23 cellular contexts compared by ENCODE assay signal in genomic region chr15:29143293-29143692, GRCh38.
"Had no signal": no experiment of that assay in that cellular context is flagged by ENCODE, and none has a peak within 500 bp of the region (broad histone marks: within the 10 kb centered on the region; RNA-seq: fewer than 3 reads in every experiment).

No MANE protein-coding gene starts in this region.

- DNase-seq: activated CD4-positive, alpha-beta T cell treated with anti-CD3 and anti-CD28 coated beads for 4 hours; activated naive CD8-positive, alpha-beta T cell treated with anti-CD3 and anti-CD28 coated beads, Interleukin-2, amount 50 U/mL, for 24 hours; activated T-cell treated with anti-CD3 and anti-CD28 coated beads, Interleukin-2, amount 50 U/mL, for 48 hours; amygdala; effector CD8-positive, alpha-beta T cell; gastrocnemius medialis; glutamatergic neuron; kidney; left colon; natural killer cell; psoas muscle; spleen; stimulated activated CD4-positive, alpha-beta T cell treated with anti-CD3 and anti-CD28 coated beads, Interleukin-2, amount 100 ng/mL, for 48 hours; stimulated activated naive CD4-positive, alpha-beta T cell treated with Interleukin-2 at 50 U/mL for 16 hours; T-helper 9 cell had no signal

- H3K4me3 Mint-ChIP-seq: activated naive CD4-positive, alpha-beta T cell treated with anti-CD3 and anti-CD28 coated beads, Interleukin-2, amount 50 U/mL, for 24 hours; activated naive CD8-positive, alpha-beta T cell treated with anti-CD3 and anti-CD28 coated beads, Interleukin-2, amount 50 U/mL, for 24 hours; central memory CD8-positive, alpha-beta T cell; natural killer cell had no signal

- H3K36me3 Mint-ChIP-seq: activated naive CD4-positive, alpha-beta T cell treated with anti-CD3 and anti-CD28 coated beads, Interleukin-2, amount 50 U/mL, for 24 hours; natural killer cell had no signal

- H3K9me3 ChIP-seq: breast epithelium, gastrocnemius medialis, psoas muscle, spleen, tibial nerve had no signal

- H3K36me3 ChIP-seq: breast epithelium, gastrocnemius medialis, spleen, tibial nerve had no signal

- H3K27ac ChIP-seq: breast epithelium, gastrocnemius medialis, psoas muscle, spleen, tibial nerve, VCaP had no signal

- ATAC-seq: gastrocnemius medialis, left colon, natural killer cell, psoas muscle had no signal

- H3K4me3 ChIP-seq: breast epithelium, gastrocnemius medialis, psoas muscle, spleen, tibial nerve had no signal

- FAIRE-seq: endometrium, kidney, TTC549 had no signal

- H3K9me3 Mint-ChIP-seq: activated naive CD4-positive, alpha-beta T cell treated with anti-CD3 and anti-CD28 coated beads, Interleukin-2, amount 50 U/mL, for 24 hours; activated naive CD8-positive, alpha-beta T cell treated with anti-CD3 and anti-CD28 coated beads, Interleukin-2, amount 50 U/mL, for 24 hours; activated T-helper 2 cell treated with anti-CD3 and anti-CD28 coated beads, Interferon-gamma antibody, Interleukin-2, Interleukin-4, amounts not matched to agents 10 μg/mL and 5 μg/mL and 100 μg/mL, durations not matched to agents 14 hours and 24 hours and 36 hours; central memory CD8-positive, alpha-beta T cell; natural killer cell had no signal

- H3K27me3 ChIP-seq: tibial nerve had no signal

- H3K4me1 ChIP-seq: breast epithelium, gastrocnemius medialis, psoas muscle had no signal

- H3K27ac Mint-ChIP-seq: activated naive CD4-positive, alpha-beta T cell treated with anti-CD3 and anti-CD28 coated beads, Interleukin-2, amount 50 U/mL, for 24 hours; activated naive CD8-positive, alpha-beta T cell treated with anti-CD3 and anti-CD28 coated beads, Interleukin-2, amount 50 U/mL, for 24 hours; activated T-helper 2 cell treated with anti-CD3 and anti-CD28 coated beads, Interferon-gamma antibody, Interleukin-2, Interleukin-4, amounts not matched to agents 10 μg/mL and 5 μg/mL and 100 μg/mL, durations not matched to agents 14 hours and 24 hours and 36 hours; natural killer cell had no signal
